In the genomic region with DNA sequence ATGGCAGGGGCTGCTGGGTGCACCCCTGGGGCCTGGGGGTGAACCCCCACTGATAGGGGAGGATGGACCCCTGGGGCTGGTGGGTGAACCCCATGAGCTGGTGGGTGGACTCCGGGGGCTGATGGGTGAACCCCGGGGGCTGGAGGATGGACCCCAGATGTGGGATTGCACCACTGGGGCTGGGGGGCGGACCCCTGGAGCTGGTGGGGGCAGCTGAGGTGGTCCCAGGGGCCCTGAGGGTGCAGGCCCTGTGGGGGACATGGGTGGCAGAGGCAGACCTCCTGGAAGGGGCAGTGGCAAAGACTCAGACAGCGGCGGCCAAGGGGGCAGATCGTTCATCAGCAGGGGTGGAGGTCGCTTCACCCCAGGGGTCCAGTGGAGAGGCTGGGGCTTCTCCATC, we compare ENCODE assay signal across 1 cellular context.
TF ChIP-seq lines count a peak whose summit lies in the region.

No MANE protein-coding gene starts in this region.

TF ChIP-seq in HEK293, 187 proteins besides CTCF, POLR2A, EP300 and RAD21 (continued from another document):
- TF ChIP-seq, protein P1, sequence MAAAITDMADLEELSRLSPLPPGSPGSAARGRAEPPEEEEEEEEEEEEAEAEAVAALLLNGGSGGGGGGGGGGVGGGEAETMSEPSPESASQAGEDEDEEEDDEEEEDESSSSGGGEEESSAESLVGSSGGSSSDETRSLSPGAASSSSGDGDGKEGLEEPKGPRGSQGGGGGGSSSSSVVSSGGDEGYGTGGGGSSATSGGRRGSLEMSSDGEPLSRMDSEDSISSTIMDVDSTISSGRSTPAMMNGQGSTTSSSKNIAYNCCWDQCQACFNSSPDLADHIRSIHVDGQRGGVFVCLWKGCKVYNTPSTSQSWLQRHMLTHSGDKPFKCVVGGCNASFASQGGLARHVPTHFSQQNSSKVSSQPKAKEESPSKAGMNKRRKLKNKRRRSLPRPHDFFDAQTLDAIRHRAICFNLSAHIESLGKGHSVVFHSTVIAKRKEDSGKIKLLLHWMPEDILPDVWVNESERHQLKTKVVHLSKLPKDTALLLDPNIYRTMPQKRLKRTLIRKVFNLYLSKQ (tag by site-specific recombination; IDR thresholded peaks at IDR 0.05; ENCODE audit: borderline replicate concordance): no peak
- no peak for TF ChIP-seq ZNF768 (tag by site-specific recombination; IDR thresholded peaks at IDR 0.05)
